ENCODE assay signal across 26 cellular contexts in genomic region chr3:195425849-195426248, GRCh38. TPM values are rescaled to one million over a fixed set of nuclear protein-coding genes. Genes with fewer than 3 reads are reported as not detected.
DNase-seq lines count a peak whose midpoint lies in the region; ATAC-seq, FAIRE-seq and TF ChIP-seq lines count a peak whose summit lies in the region.
"Had no signal": no experiment of that assay in that cellular context is flagged by ENCODE, and none has a peak within 500 bp of the region (broad histone marks: within the 10 kb centered on the region; RNA-seq: fewer than 3 reads in every experiment).

No MANE protein-coding gene starts in this region.

- BruUV-seq in K562 (replicated peaks; lab: Mats Ljungman, UMichigan), result no TSS peak

- peaks cover 92% of the 10 kb centered on the region for H3K79me2 ChIP-seq in K562 (ENCODE audit: control insufficient read depth, insufficient read depth, low read length)

- H3K27me3 Mint-ChIP-seq in activated naive CD4-positive, alpha-beta T cell treated with anti-CD3 and anti-CD28 coated beads, Interleukin-2, amount 50 U/mL, for 24 hours, result no peaks in the 10 kb centered on the region
- H3K27me3 Mint-ChIP-seq in activated naive CD4-positive, alpha-beta T cell treated with anti-CD3 and anti-CD28 coated beads for 36 hours (ENCODE audit: low read depth), result no peaks in the 10 kb centered on the region
- no peaks in the 10 kb centered on the region for H3K27me3 Mint-ChIP-seq in stimulated activated memory B cell treated with anti-CD40 and anti-IgM and Interleukin-4, amounts not matched to agents 10 μg/mL and 1 μg/mL and 100 μg/mL, for 72 hours
- H3K27me3 Mint-ChIP-seq: stimulated activated naive B cell treated with anti-CD40 and anti-IgM and Interleukin-4, amounts not matched to agents 10 μg/mL and 1 μg/mL and 100 μg/mL, for 72 hours had no signal

- no peak overlapping the region for H3K27ac Mint-ChIP-seq in activated naive CD4-positive, alpha-beta T cell treated with anti-CD3 and anti-CD28 coated beads, Interleukin-2, amount 50 U/mL, for 24 hours
- H3K27ac Mint-ChIP-seq in activated naive CD4-positive, alpha-beta T cell treated with anti-CD3 and anti-CD28 coated beads for 36 hours, result no peak overlapping the region
- peak overlapping the region; percentile 1 for H3K27ac Mint-ChIP-seq in stimulated activated memory B cell treated with anti-CD40 and anti-IgM and Interleukin-4, amounts not matched to agents 10 μg/mL and 1 μg/mL and 100 μg/mL, for 72 hours
- H3K27ac Mint-ChIP-seq: nephron; stimulated activated naive B cell treated with anti-CD40 and anti-IgM and Interleukin-4, amounts not matched to agents 10 μg/mL and 1 μg/mL and 100 μg/mL, for 72 hours had no signal

- TF ChIP-seq RAD21 in K562 (CRISPR knock-in tag; conservative IDR thresholded peaks at IDR 0.05 in 1 of 2, IDR thresholded peaks at IDR 0.05 in 1 of 2), result no peak

- CTCF ChIA-PET in activated naive CD4-positive, alpha-beta T cell treated with anti-CD3 and anti-CD28 coated beads for 36 hours (lab: Charles Lee), result interaction anchor here (1.4 kb wide), 1 partner anchor 15 kb away, joined by 4 read pairs; no protein-coding TSS in a partner anchor
- CTCF ChIA-PET in K562 (lab: Yijun Ruan, JAX; ENCODE audit: low intra/inter-chr PET ratio), result no interaction called here

- H3K27ac ChIP-seq in KOPT-K1 (ENCODE audit: low read depth, low read length, poor library complexity, severe bottlenecking) (peak overlapping the region; percentile 12), K562 (ENCODE audit: extremely low read depth, low read depth, low read length) (no peak overlapping the region)
- H3K27ac ChIP-seq in effector memory CD4-positive, alpha-beta T cell (ENCODE audit: insufficient read depth, low read length, poor library complexity, severe bottlenecking), result no peak overlapping the region
- H3K27ac ChIP-seq: A549, body of pancreas, foreskin keratinocyte, HL-60, ovary, SJCRH30, suprapubic skin, WERI-Rb-1 had no signal

- TF ChIP-seq POLR2A in K562 (conservative IDR thresholded peaks at IDR 0.05), result no peak

- no peak overlapping the region for H2AFZ ChIP-seq in K562 (ENCODE audit: low read depth, low read length)

- H3K36me3 Mint-ChIP-seq in activated naive CD4-positive, alpha-beta T cell treated with anti-CD3 and anti-CD28 coated beads, Interleukin-2, amount 50 U/mL, for 24 hours, result peaks cover 2% of the 10 kb centered on the region
- H3K36me3 Mint-ChIP-seq in activated naive CD4-positive, alpha-beta T cell treated with anti-CD3 and anti-CD28 coated beads for 36 hours (ENCODE audit: low read depth), result no peaks in the 10 kb centered on the region
- peaks cover 9% of the 10 kb centered on the region for H3K36me3 Mint-ChIP-seq in stimulated activated memory B cell treated with anti-CD40 and anti-IgM and Interleukin-4, amounts not matched to agents 10 μg/mL and 1 μg/mL and 100 μg/mL, for 72 hours

- in situ Hi-C loops in K562 (cut with MboI), result no loop called here

- peaks cover 0 to 7% of the 10 kb centered on the region in 2 experiments; a peak in 2 of 5 replicates for H3K4me1 ChIP-seq in K562 (replicated peaks in 1 of 2; ENCODE audit: control insufficient read depth in 2 of 2, insufficient read depth in 2 of 2, low read length in 2 of 2)
- H3K4me1 ChIP-seq in effector memory CD4-positive, alpha-beta T cell (ENCODE audit: control insufficient read depth, insufficient read depth, low read length, poor library complexity, severe bottlenecking), result no peaks in the 10 kb centered on the region
- H3K4me1 ChIP-seq: A549, body of pancreas, foreskin keratinocyte, SJCRH30 had no signal

- H3K9me3 Mint-ChIP-seq in activated naive CD4-positive, alpha-beta T cell treated with anti-CD3 and anti-CD28 coated beads, Interleukin-2, amount 50 U/mL, for 24 hours, result no peaks in the 10 kb centered on the region
- H3K9me3 Mint-ChIP-seq in activated naive CD4-positive, alpha-beta T cell treated with anti-CD3 and anti-CD28 coated beads for 36 hours, result no peaks in the 10 kb centered on the region
- H3K9me3 Mint-ChIP-seq in stimulated activated memory B cell treated with anti-CD40 and anti-IgM and Interleukin-4, amounts not matched to agents 10 μg/mL and 1 μg/mL and 100 μg/mL, for 72 hours, result peaks cover 3% of the 10 kb centered on the region
- H3K9me3 Mint-ChIP-seq: stimulated activated naive B cell treated with anti-CD40 and anti-IgM and Interleukin-4, amounts not matched to agents 10 μg/mL and 1 μg/mL and 100 μg/mL, for 72 hours had no signal

- peaks cover 75% of the 10 kb centered on the region for H3K4me1 Mint-ChIP-seq in activated naive CD4-positive, alpha-beta T cell treated with anti-CD3 and anti-CD28 coated beads, Interleukin-2, amount 50 U/mL, for 24 hours
- peaks cover 38% of the 10 kb centered on the region for H3K4me1 Mint-ChIP-seq in activated naive CD4-positive, alpha-beta T cell treated with anti-CD3 and anti-CD28 coated beads for 36 hours (ENCODE audit: low read depth)
- H3K4me1 Mint-ChIP-seq in stimulated activated memory B cell treated with anti-CD40 and anti-IgM and Interleukin-4, amounts not matched to agents 10 μg/mL and 1 μg/mL and 100 μg/mL, for 72 hours, result peaks cover 58% of the 10 kb centered on the region
- H3K4me1 Mint-ChIP-seq: nephron had no signal

- H3K9me3 ChIP-seq in KOPT-K1 (ENCODE audit: insufficient read depth, low read length, poor library complexity, severe bottlenecking) (no peaks in the 10 kb centered on the region), K562 (replicated peaks; ENCODE audit: control insufficient read depth, insufficient read depth, low read depth, low read length) (no peaks in the 10 kb centered on the region)
- no peaks in the 10 kb centered on the region for H3K9me3 ChIP-seq in effector memory CD4-positive, alpha-beta T cell (ENCODE audit: control insufficient read depth, low read length)
- H3K9me3 ChIP-seq: A549, body of pancreas, ovary, SJCRH30, suprapubic skin had no signal

- ATAC-seq in K562, result peak; percentile 69
- ATAC-seq in stimulated activated memory B cell treated with anti-CD40 and anti-IgM and Interleukin-4, amounts not matched to agents 10 μg/mL and 1 μg/mL and 100 μg/mL, for 72 hours, result no peak
- ATAC-seq in left ventricle myocardium superior, result no peak
- ATAC-seq: A549; body of pancreas; esophagus mucosa; stimulated activated naive B cell treated with anti-CD40 and anti-IgM and Interleukin-4, amounts not matched to agents 10 μg/mL and 1 μg/mL and 100 μg/mL, for 72 hours had no signal

- H3K36me3 ChIP-seq in KOPT-K1 (ENCODE audit: insufficient read depth, low read length) (no peaks in the 10 kb centered on the region), K562 (ENCODE audit: control insufficient read depth, insufficient read depth, low read length) (no peaks in the 10 kb centered on the region)
- no peaks in the 10 kb centered on the region for H3K36me3 ChIP-seq in effector memory CD4-positive, alpha-beta T cell (ENCODE audit: control insufficient read depth, insufficient read depth, low read length)
- H3K36me3 ChIP-seq: ovary, suprapubic skin, WERI-Rb-1 had no signal

- TF ChIP-seq EP300 in K562 (IDR thresholded peaks at IDR 0.05; ENCODE audit: low read length), result no peak

- no peak for DNase-seq in activated naive CD4-positive, alpha-beta T cell treated with anti-CD3 and anti-CD28 coated beads for 36 hours
- no peak for DNase-seq in K562 (ENCODE audit: extremely low read depth in 1 of 4, low spot score in 3 of 4)
- DNase-seq in NCI-H1694 treated with DMSO at 0.1 percent for 48 hours (lab: John Stamatoyannopoulos, UW), result no peak
- DNase-seq in left ventricle myocardium superior, result no peak
- no peak for DNase-seq in effector memory CD4-positive, alpha-beta T cell
- DNase-seq: activated CD8-positive, alpha-beta memory T cell treated with anti-CD3 and anti-CD28 coated beads, Interleukin-2, amount 50 U/mL, for 48 hours; body of pancreas; effector CD8-positive, alpha-beta T cell; EL; HCEC 1CT; NCI-H1436 treated with DMSO at 0.1 percent for 48 hours; NCI-H69; ovary; SJCRH30; stimulated activated CD4-positive, alpha-beta T cell treated with anti-CD3 and anti-CD28 coated beads, Interleukin-4, amount 100 ng/mL, for 1 hour; stimulated activated naive B cell treated with anti-CD40 and anti-IgM and Interleukin-4, amounts not matched to agents 10 μg/mL and 1 μg/mL and 100 μg/mL, for 72 hours; WERI-Rb-1 had no signal

- POLR2A ChIA-PET in K562 (lab: Yijun Ruan, JAX), result interaction anchor here (0.8 kb wide), 1 partner anchor 16 kb away, joined by 4 read pairs; no protein-coding TSS in a partner anchor

- H3K4me3 Mint-ChIP-seq in activated naive CD4-positive, alpha-beta T cell treated with anti-CD3 and anti-CD28 coated beads, Interleukin-2, amount 50 U/mL, for 24 hours, result peak overlapping the region; percentile 0
- H3K4me3 Mint-ChIP-seq in activated naive CD4-positive, alpha-beta T cell treated with anti-CD3 and anti-CD28 coated beads for 36 hours, result no peak overlapping the region
- H3K4me3 Mint-ChIP-seq in stimulated activated memory B cell treated with anti-CD40 and anti-IgM and Interleukin-4, amounts not matched to agents 10 μg/mL and 1 μg/mL and 100 μg/mL, for 72 hours, result no peak overlapping the region
- H3K4me3 Mint-ChIP-seq: nephron; stimulated activated naive B cell treated with anti-CD40 and anti-IgM and Interleukin-4, amounts not matched to agents 10 μg/mL and 1 μg/mL and 100 μg/mL, for 72 hours had no signal

- no peak overlapping the region for H3K4me3 ChIP-seq in K562
- H3K4me3 ChIP-seq in effector memory CD4-positive, alpha-beta T cell (ENCODE audit: insufficient read depth, low read depth, low read length, poor library complexity, severe bottlenecking), result no peak overlapping the region
- H3K4me3 ChIP-seq: A549, body of pancreas, ovary, SJCRH30, suprapubic skin had no signal

- intact Hi-C loops in activated naive CD4-positive, alpha-beta T cell treated with anti-CD3 and anti-CD28 coated beads for 36 hours (cut with micrococcal nuclease), result no loop called here
- intact Hi-C loops in K562 (cut with micrococcal nuclease), result no loop called here
- intact Hi-C loops in left ventricle myocardium superior (cut with micrococcal nuclease), result no loop called here

- H4K20me1 ChIP-seq in K562 (replicated peaks; ENCODE audit: control insufficient read depth, insufficient read depth, low read length), result peaks cover 4% of the 10 kb centered on the region; the same call in 1 of the 2 replicates

- no peak overlapping the region for H3K4me2 ChIP-seq in K562 (ENCODE audit: insufficient read depth, low read length)
- H3K4me2 ChIP-seq: A549 had no signal

- no peak overlapping the region for H3K9ac ChIP-seq in K562 (ENCODE audit: insufficient read depth in 1 of 2, low read depth in 2 of 2, low read length in 2 of 2)

- H3K9me1 ChIP-seq in K562 (ENCODE audit: control insufficient read depth, insufficient read depth, low read length), result no peaks in the 10 kb centered on the region

- no peak for FAIRE-seq in K562 (lab: Jason Lieb, UNC)
- FAIRE-seq: A549 had no signal

- no peak for TF ChIP-seq CTCF in K562 (IDR thresholded peaks at IDR 0.05 in 2 of 3, conservative IDR thresholded peaks at IDR 0.05 in 1 of 3; ENCODE audit: insufficient read depth in 2 of 3, low read depth in 1 of 3, low read length in 3 of 3)

- WGBS in K562 (ENCODE audit: insufficient coverage, low coverage, missing lambda C conversion rate), result 22% methylated on average over 3 of the region's 3 CpGs

- no peaks in the 10 kb centered on the region for H3K27me3 ChIP-seq in K562 (ENCODE audit: control insufficient read depth in 2 of 2, insufficient read depth in 2 of 2, low read length in 2 of 2)
- H3K27me3 ChIP-seq in effector memory CD4-positive, alpha-beta T cell (replicated peaks; ENCODE audit: control insufficient read depth, insufficient read depth, low read length, poor library complexity, severe bottlenecking), result no peaks in the 10 kb centered on the region
- H3K27me3 ChIP-seq: body of pancreas, foreskin keratinocyte, ovary, SJCRH30, suprapubic skin had no signal

RNA-seq across cellular contexts. Expression of gene ACAP2, which starts 17.0 kb away (rescaled TPM):
- total RNA-seq in activated naive CD4-positive, alpha-beta T cell treated with anti-CD3 and anti-CD28 coated beads for 36 hours, result 10 to 100 TPM; 37.9 to 42.1 TPM
- 62.8 and 189 TPM in 2 replicates for total RNA-seq in K562 (2011; cell fraction: chromatin; rRNA removed; ENCODE audit: low replicate concordance)
- total RNA-seq in K562 (2011; cell fraction: nucleolus; rRNA removed), result 38.7 and 57.9 TPM in 2 replicates
- 77.0 and 137 TPM in 2 replicates for total RNA-seq in K562 (2011; cell fraction: nucleoplasm; rRNA removed)
- total RNA-seq in K562 (2014; rRNA removed) (29.4 and 36.9 TPM in 2 replicates), K562 (2014; rRNA removed; fragmentation: Illumina TruSeq; extraction: Trizol) (52.7 and 62.3 TPM in 2 replicates), K562 (2015; rRNA removed; fragmentation: Illumina TruSeq; extraction: Trizol) (44.8 and 50.7 TPM in 2 replicates), K562 (2021) (40.1 and 40.6 TPM in 2 replicates), left ventricle myocardium superior (15.6 TPM)
- polyA plus RNA-seq in K562 (2011; rRNA removed) (25.0 and 34.4 TPM in 2 replicates), K562 (2014; fragmentation: Illumina TruSeq; extraction: Trizol) (24.3 and 27.5 TPM in 2 replicates), K562 (2014; fragmentation: Nextera tagmentation; extraction: Ambion mirVana) (10 to 100 TPM; 10.6 to 12.3 TPM), K562 (2014; rRNA removed) (16.8 and 18.1 TPM in 2 replicates)
- 6.8 and 12.6 TPM in 2 replicates for polyA plus RNA-seq in K562 (2011; cell fraction: cytosol; rRNA removed)
- 16.4 and 18.5 TPM in 2 replicates for polyA plus RNA-seq in K562 (2011; cell fraction: nucleus; rRNA removed)
- 16.3 and 25.4 TPM in 2 replicates for polyA plus RNA-seq in K562 (2012)
- 124 and 128 TPM in 2 replicates for polyA minus RNA-seq in K562 (2011; rRNA and poly(A)+ RNA removed)
- polyA minus RNA-seq in K562 (2011; cell fraction: cytosol; rRNA and poly(A)+ RNA removed), result 34.7 and 48.2 TPM in 2 replicates
- polyA minus RNA-seq in K562 (2011; cell fraction: nucleus; rRNA and poly(A)+ RNA removed), result 53.2 and 81.9 TPM in 2 replicates
